In the genomic region with DNA sequence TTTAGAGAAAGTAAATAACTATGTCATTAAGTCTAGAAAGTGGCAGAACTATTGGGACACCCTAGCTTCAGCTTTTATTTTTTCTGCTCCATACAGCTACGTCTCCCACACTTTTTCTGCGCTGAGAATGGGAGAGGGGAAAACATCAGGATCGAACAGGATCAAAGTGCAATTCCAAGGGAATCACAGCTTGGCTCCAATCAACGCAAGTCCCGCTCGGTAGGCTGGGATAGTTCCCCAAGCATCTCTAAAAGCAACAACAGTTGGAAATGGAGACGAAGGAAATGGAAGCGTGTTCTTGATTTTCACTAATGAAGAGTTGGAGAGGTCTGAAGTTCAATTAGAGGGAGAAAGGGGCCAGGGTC, we compare ENCODE assay signal across 1 cellular context.
TF ChIP-seq lines count a peak whose summit lies in the region.

No MANE protein-coding gene starts in this region.

TF ChIP-seq in GM12878, 131 proteins besides CTCF, POLR2A, EP300 and RAD21:
- TF ChIP-seq CBX5 (IDR thresholded peaks at IDR 0.05; ENCODE audit: low read depth) (no peak), POLR2AphosphoS5 (IDR thresholded peaks at IDR 0.05; ENCODE audit: low read length) (no peak), MEF2A (IDR thresholded peaks at IDR 0.05; ENCODE audit: insufficient read depth, low read depth, low read length) (no peak), STAT1 (conservative IDR thresholded peaks at IDR 0.05) (no peak), MTA3 (IDR thresholded peaks at IDR 0.05; ENCODE audit: borderline replicate concordance, low read length) (no peak), EED (IDR thresholded peaks at IDR 0.05; ENCODE audit: low read depth) (no peak), LARP7 (IDR thresholded peaks at IDR 0.05) (no peak), MTA2 (IDR thresholded peaks at IDR 0.05; ENCODE audit: low read depth) (no peak), ZNF207 (IDR thresholded peaks at IDR 0.05; ENCODE audit: borderline replicate concordance) (no peak), POLR2AphosphoS2 (IDR thresholded peaks at IDR 0.05; ENCODE audit: low read depth, low read length) (no peak), TAF1 (IDR thresholded peaks at IDR 0.05; ENCODE audit: borderline replicate concordance, low read depth, low read length) (no peak), RB1 (IDR thresholded peaks at IDR 0.05; ENCODE audit: borderline replicate concordance) (no peak), SREBF2 (IDR thresholded peaks at IDR 0.05; ENCODE audit: low read length) (no peak), USF1 (IDR thresholded peaks at IDR 0.05; ENCODE audit: borderline replicate concordance, extremely low read length, insufficient read depth, low read depth, low read length) (no peak), TARDBP (IDR thresholded peaks at IDR 0.05; ENCODE audit: borderline replicate concordance) (no peak), CHD4 (IDR thresholded peaks at IDR 0.05) (no peak), NR2C2 (IDR thresholded peaks at IDR 0.05; ENCODE audit: borderline replicate concordance, control insufficient read depth, insufficient read length, low read depth) (no peak), CREB1 (IDR thresholded peaks at IDR 0.05; ENCODE audit: low read depth) (no peak), SIN3A (IDR thresholded peaks at IDR 0.05; ENCODE audit: low read depth, low read length) (no peak)
